8 cellular contexts compared by ENCODE assay signal in the genomic region with DNA sequence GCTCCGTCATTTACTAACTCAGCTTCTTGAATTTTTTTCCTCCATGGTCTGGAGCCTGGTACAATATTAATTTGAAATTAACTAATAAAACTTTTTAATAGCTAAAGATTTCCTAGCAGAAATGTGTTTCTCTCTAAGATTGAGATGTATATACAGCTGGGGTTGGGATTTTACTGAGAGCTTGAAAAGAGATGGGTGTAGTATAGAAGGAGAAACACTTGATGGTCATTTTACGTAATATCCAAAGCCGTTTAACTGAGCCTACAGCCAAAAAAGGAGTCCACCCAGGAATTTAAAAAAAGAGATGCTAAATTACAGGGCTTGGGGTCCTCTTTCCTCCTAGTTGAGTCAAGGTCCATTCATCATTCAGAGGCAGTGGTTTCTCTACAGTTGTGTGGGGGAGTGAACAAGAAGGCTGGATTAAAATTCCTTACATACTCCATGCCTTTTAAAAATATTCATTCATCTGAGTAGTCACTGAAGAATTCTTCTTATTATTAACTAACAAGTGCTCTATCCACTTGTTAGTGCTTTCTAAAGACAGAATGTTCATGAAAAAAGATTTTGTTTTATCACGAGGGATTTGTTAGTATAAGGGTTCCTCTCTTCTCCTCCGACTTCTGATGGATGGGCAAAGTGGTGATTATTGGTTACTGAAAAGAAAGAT.
DNase-seq lines count a peak whose midpoint lies in the region; ATAC-seq and TF ChIP-seq lines count a peak whose summit lies in the region.

No MANE protein-coding gene starts in this region.

- H3K4me3 ChIP-seq in HCT116 (replicated peaks in 1 of 2; ENCODE audit: low read depth in 1 of 2, low read length in 2 of 2), result no peak overlapping the region
- H3K4me3 ChIP-seq in ascending aorta, result peak overlapping the region; percentile 39 to 52
- H3K4me3 ChIP-seq in iPS-15b (ENCODE audit: low read depth, low read length), result peak overlapping the region; percentile 46

- peak overlapping the region; percentile 73; the same call in 1 of the 2 replicates for H3K4me2 ChIP-seq in HCT116 (ENCODE audit: low read length)

- H3K4me1 ChIP-seq in HCT116 (ENCODE audit: control insufficient read depth in 1 of 2, insufficient read depth in 2 of 2, low read length in 2 of 2) (peaks cover 3 to 22% of the 10 kb centered on the region in 2 experiments; a peak in 3 of 4 replicates), ascending aorta (peaks cover 0 to 9% of the 10 kb centered on the region in 2 donors), iPS-15b (ENCODE audit: control insufficient read depth, insufficient read depth, low read length) (peaks cover 23% of the 10 kb centered on the region)

- TF ChIP-seq POLR2A in HCT116 (IDR thresholded peaks at IDR 0.05; ENCODE audit: borderline replicate concordance, extremely low read depth, insufficient read depth, insufficient read length), result no peak

- DNase-seq in HCT116 (ENCODE audit: low read depth, low spot score) (no peak), ascending aorta (ENCODE audit: low spot score in 2 of 2) (no peak), stromal cell of bone marrow (ENCODE audit: low read depth) (peak; percentile 27), GM13976 (ENCODE audit: low spot score) (no peak), GM13977 (ENCODE audit: low spot score) (no peak), DMS79 (lab: John Stamatoyannopoulos, UW) (no peak)
- DNase-seq in stimulated activated CD4-positive, alpha-beta T cell treated with anti-CD3 and anti-CD28 coated beads, Interleukin-4, amount 100 ng/mL, for 4 hours, result no peak

- CTCF ChIA-PET in HCT116 (lab: Charles Lee), result no interaction called here

- intact Hi-C loops in HCT116 (cut with micrococcal nuclease) (no loop called here), ascending aorta (cut with DNase I) (loop anchor here (1.0 to 10.0 kb wide), 2 partner anchors 28 to 119 kb away; no protein-coding TSS in a partner anchor)

- H3K9me2 ChIP-seq in HCT116 (ENCODE audit: insufficient read depth), result no peaks in the 10 kb centered on the region

- H3K27ac ChIP-seq in HCT116 (ENCODE audit: low read depth, low read length), result no peak overlapping the region
- peak overlapping the region; percentile 45 to 50 for H3K27ac ChIP-seq in ascending aorta

- no TSS peak for BruUV-seq in HCT116 (replicated peaks; lab: Mats Ljungman, UMichigan)

- TF ChIP-seq CTCF in HCT116 (IDR thresholded peaks at IDR 0.05 in 2 of 3, conservative IDR thresholded peaks at IDR 0.05 in 1 of 3; ENCODE audit: borderline replicate concordance in 1 of 3, insufficient read depth in 1 of 3, low read depth in 2 of 3, low read length in 2 of 3) (no peak), ascending aorta (IDR thresholded peaks at IDR 0.05) (no peak), GM13976 (IDR thresholded peaks at IDR 0.05; ENCODE audit: borderline replicate concordance, control extremely low read depth, extremely low read depth, insufficient read depth, missing control alignments) (no peak), GM13977 (IDR thresholded peaks at IDR 0.05; ENCODE audit: extremely low read depth, insufficient read depth, missing control alignments) (no peak)

- H3K79me2 ChIP-seq in HCT116 (ENCODE audit: insufficient read depth, low read length), result no peaks in the 10 kb centered on the region

- H3K36me3 ChIP-seq in HCT116 (ENCODE audit: control insufficient read depth in 1 of 2, insufficient read depth in 2 of 2, low read length in 2 of 2), result no peaks in the 10 kb centered on the region
- H3K36me3 ChIP-seq in ascending aorta, result no peaks in the 10 kb centered on the region
- no peaks in the 10 kb centered on the region for H3K36me3 ChIP-seq in iPS-15b (ENCODE audit: control insufficient read depth, insufficient read depth, low read length)

- POLR2A ChIA-PET in HCT116 (lab: Charles Lee), result no interaction called here

- no peaks in the 10 kb centered on the region for H4K20me1 ChIP-seq in HCT116 (ENCODE audit: insufficient read depth)

- in situ Hi-C loops in GM13976 (cut with MboI; ENCODE audit: low sequenced_read_pairs, unreplicated experiment), result no loop called here
- in situ Hi-C loops in GM13977 (cut with MboI; ENCODE audit: low pct_unique_long_range_greater_than_20kb, low sequenced_read_pairs, unreplicated experiment), result no loop called here

- H3K27me3 ChIP-seq in HCT116 (ENCODE audit: insufficient read depth, low read length), result no peaks in the 10 kb centered on the region
- H3K27me3 ChIP-seq in ascending aorta, result no peaks in the 10 kb centered on the region
- no peaks in the 10 kb centered on the region for H3K27me3 ChIP-seq in iPS-15b (ENCODE audit: control insufficient read depth, insufficient read depth, low read length)

- H3K9ac ChIP-seq in HCT116 (ENCODE audit: low read length) (no peak overlapping the region), iPS-15b (ENCODE audit: low read depth, low read length) (no peak overlapping the region)

- RAD21 ChIA-PET in HCT116 (lab: Charles Lee; ENCODE audit: low non-redundant PET in 1 of 2, low total read pairs in 2 of 2, uncharacterized antibody in 2 of 2, unreplicated experiment in 2 of 2), result interaction anchor here in 1 of 2 experiments (0.6 kb wide), 1 partner anchor 73 kb away, joined by 3 read pairs; no protein-coding TSS in a partner anchor

- no peaks in the 10 kb centered on the region for H3K9me3 ChIP-seq in HCT116 (ENCODE audit: control insufficient read depth in 1 of 2, insufficient read depth in 1 of 2, low read depth in 1 of 2, low read length in 2 of 2)
- H3K9me3 ChIP-seq in ascending aorta, result no peaks in the 10 kb centered on the region
- H3K9me3 ChIP-seq in iPS-15b (ENCODE audit: control insufficient read depth, insufficient read depth, low read length), result no peaks in the 10 kb centered on the region

- TF ChIP-seq RAD21 in HCT116 (IDR thresholded peaks at IDR 0.05; ENCODE audit: low read depth), result no peak

- no peak for ATAC-seq in HCT116

- H2AFZ ChIP-seq in HCT116 (ENCODE audit: low read depth, low read length, poor library complexity, severe bottlenecking), result no peak overlapping the region

TF ChIP-seq in HCT116, 20 proteins besides CTCF, POLR2A, EP300 and RAD21 (continues in another document):
- TF ChIP-seq, protein P1, sequence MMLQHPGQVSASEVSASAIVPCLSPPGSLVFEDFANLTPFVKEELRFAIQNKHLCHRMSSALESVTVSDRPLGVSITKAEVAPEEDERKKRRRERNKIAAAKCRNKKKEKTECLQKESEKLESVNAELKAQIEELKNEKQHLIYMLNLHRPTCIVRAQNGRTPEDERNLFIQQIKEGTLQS (IDR thresholded peaks at IDR 0.05), result no peak
- TF ChIP-seq, protein P2, sequence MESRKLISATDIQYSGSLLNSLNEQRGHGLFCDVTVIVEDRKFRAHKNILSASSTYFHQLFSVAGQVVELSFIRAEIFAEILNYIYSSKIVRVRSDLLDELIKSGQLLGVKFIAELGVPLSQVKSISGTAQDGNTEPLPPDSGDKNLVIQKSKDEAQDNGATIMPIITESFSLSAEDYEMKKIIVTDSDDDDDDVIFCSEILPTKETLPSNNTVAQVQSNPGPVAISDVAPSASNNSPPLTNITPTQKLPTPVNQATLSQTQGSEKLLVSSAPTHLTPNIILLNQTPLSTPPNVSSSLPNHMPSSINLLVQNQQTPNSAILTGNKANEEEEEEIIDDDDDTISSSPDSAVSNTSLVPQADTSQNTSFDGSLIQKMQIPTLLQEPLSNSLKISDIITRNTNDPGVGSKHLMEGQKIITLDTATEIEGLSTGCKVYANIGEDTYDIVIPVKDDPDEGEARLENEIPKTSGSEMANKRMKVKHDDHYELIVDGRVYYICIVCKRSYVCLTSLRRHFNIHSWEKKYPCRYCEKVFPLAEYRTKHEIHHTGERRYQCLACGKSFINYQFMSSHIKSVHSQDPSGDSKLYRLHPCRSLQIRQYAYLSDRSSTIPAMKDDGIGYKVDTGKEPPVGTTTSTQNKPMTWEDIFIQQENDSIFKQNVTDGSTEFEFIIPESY (IDR thresholded peaks at IDR 0.05; ENCODE audit: extremely low read depth, insufficient replicate concordance, low read length), result no peak
- TF ChIP-seq, protein P3, sequence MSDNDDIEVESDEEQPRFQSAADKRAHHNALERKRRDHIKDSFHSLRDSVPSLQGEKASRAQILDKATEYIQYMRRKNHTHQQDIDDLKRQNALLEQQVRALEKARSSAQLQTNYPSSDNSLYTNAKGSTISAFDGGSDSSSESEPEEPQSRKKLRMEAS (IDR thresholded peaks at IDR 0.05), result no peak
- TF ChIP-seq POLR2AphosphoS5 (IDR thresholded peaks at IDR 0.05; ENCODE audit: low read depth, low read length) (no peak), SRF (IDR thresholded peaks at IDR 0.05; ENCODE audit: low read depth) (no peak), CBX3 (IDR thresholded peaks at IDR 0.05; ENCODE audit: low read depth) (no peak), EZH2phosphoT487 (IDR thresholded peaks at IDR 0.05; ENCODE audit: borderline replicate concordance) (no peak), JUND (IDR thresholded peaks at IDR 0.05) (no peak), TCF7L2 (IDR thresholded peaks at IDR 0.05; ENCODE audit: borderline replicate concordance, extremely low read depth, insufficient read depth, insufficient read length) (no peak), SIN3A (IDR thresholded peaks at IDR 0.05; ENCODE audit: low read depth) (no peak), FOSL1 (IDR thresholded peaks at IDR 0.05; ENCODE audit: low read depth) (no peak), EZH2 (IDR thresholded peaks at IDR 0.05) (no peak)
- TF ChIP-seq, protein P4, sequence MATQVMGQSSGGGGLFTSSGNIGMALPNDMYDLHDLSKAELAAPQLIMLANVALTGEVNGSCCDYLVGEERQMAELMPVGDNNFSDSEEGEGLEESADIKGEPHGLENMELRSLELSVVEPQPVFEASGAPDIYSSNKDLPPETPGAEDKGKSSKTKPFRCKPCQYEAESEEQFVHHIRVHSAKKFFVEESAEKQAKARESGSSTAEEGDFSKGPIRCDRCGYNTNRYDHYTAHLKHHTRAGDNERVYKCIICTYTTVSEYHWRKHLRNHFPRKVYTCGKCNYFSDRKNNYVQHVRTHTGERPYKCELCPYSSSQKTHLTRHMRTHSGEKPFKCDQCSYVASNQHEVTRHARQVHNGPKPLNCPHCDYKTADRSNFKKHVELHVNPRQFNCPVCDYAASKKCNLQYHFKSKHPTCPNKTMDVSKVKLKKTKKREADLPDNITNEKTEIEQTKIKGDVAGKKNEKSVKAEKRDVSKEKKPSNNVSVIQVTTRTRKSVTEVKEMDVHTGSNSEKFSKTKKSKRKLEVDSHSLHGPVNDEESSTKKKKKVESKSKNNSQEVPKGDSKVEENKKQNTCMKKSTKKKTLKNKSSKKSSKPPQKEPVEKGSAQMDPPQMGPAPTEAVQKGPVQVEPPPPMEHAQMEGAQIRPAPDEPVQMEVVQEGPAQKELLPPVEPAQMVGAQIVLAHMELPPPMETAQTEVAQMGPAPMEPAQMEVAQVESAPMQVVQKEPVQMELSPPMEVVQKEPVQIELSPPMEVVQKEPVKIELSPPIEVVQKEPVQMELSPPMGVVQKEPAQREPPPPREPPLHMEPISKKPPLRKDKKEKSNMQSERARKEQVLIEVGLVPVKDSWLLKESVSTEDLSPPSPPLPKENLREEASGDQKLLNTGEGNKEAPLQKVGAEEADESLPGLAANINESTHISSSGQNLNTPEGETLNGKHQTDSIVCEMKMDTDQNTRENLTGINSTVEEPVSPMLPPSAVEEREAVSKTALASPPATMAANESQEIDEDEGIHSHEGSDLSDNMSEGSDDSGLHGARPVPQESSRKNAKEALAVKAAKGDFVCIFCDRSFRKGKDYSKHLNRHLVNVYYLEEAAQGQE (IDR thresholded peaks at IDR 0.05; ENCODE audit: low read depth), result no peak

Comparison
In these comparisons a context has a peak if more than half of its experiments do, and no peak if none do; other contexts are left out.
1. H3K4me3 ChIP-seq: peak in ascending aorta (2 of 2) and iPS-15b (single experiment); none in HCT116 (0 of 2).